Comparison of ENCODE assay signal across 14 cellular contexts in the genomic region with DNA sequence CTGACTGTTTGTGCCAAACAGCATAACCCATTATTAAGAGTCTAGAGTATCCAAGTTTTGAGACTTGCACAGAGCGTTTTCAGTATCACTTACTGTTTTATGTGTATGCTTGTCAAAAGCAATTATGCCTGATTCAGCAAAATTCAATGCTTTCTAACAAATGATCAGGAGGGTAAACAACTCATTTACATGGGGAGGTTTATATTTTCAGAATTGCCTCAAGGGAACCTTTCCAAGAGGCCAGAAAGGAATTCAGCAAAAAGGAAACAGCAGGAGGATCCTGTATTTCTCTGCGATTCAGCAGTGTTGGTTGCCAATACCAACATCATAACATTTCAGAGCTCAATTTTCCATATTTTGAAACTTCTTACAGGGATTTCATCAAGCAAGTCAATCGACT.
A peak's percentile ranks its signal among the peaks of the same experiment; 100 is the strongest.
DNase-seq lines count a peak whose midpoint lies in the region; ATAC-seq and TF ChIP-seq lines count a peak whose summit lies in the region.
"Had no signal": no experiment of that assay in that cellular context is flagged by ENCODE, and none has a peak within 500 bp of the region (broad histone marks: within the 10 kb centered on the region; RNA-seq: fewer than 3 reads in every experiment).

No MANE protein-coding gene starts in this region.

- intact Hi-C loops in right cardiac atrium (cut with DNase I): no loop called here
- intact Hi-C loops in adrenal gland (cut with DNase I): no loop called here

- H3K4ac ChIP-seq in trophoblast cell (ENCODE audit: low read depth, low read length): no peak overlapping the region

- DNase-seq in chondrocyte (ENCODE audit: low spot score) (no peak), right cardiac atrium (no peak), trophoblast cell (no peak), glutamatergic neuron (no peak), adrenal gland (no peak)
- DNase-seq in activated naive CD8-positive, alpha-beta T cell treated with anti-CD3 and anti-CD28 coated beads for 36 hours: no peak
- DNase-seq: activated CD4-positive, alpha-beta T cell treated with anti-CD3 and anti-CD28 coated beads, Interleukin-2, amount 10 ng/mL, durations not matched to agents 24 days and 14 days; aorta; NCI-H1092 had no signal

- H3K14ac ChIP-seq in trophoblast cell (ENCODE audit: low read length): no peak overlapping the region

- no peaks in the 10 kb centered on the region for H3K27me3 ChIP-seq in right cardiac atrium (ENCODE audit: control insufficient read depth, insufficient read depth)
- no peaks in the 10 kb centered on the region for H3K27me3 ChIP-seq in subcutaneous abdominal adipose tissue (ENCODE audit: control insufficient read depth in 5 of 5, insufficient read depth in 4 of 5, low read length in 5 of 5)
- H3K27me3 ChIP-seq in trophoblast cell (ENCODE audit: insufficient read depth, low read length): no peaks in the 10 kb centered on the region
- no peaks in the 10 kb centered on the region for H3K27me3 ChIP-seq in adrenal gland

- no peak overlapping the region for H2AFZ ChIP-seq in trophoblast cell (ENCODE audit: insufficient read depth, low read length, poor library complexity)

- H3K79me1 ChIP-seq in trophoblast cell (ENCODE audit: low read length): peaks cover 2% of the 10 kb centered on the region

- no peak overlapping the region for H3K4me3 ChIP-seq in right cardiac atrium (ENCODE audit: low read length)
- peak overlapping the region in 1 of 5 donors; percentile 23 for H3K4me3 ChIP-seq in subcutaneous abdominal adipose tissue (ENCODE audit: low read depth in 1 of 5, low read length in 5 of 5)
- H3K4me3 ChIP-seq in trophoblast cell (ENCODE audit: low read depth, low read length): no peak overlapping the region
- no peak overlapping the region for H3K4me3 ChIP-seq in adrenal gland

- H3K9me3 ChIP-seq in right cardiac atrium (ENCODE audit: control insufficient read depth, low read length): no peaks in the 10 kb centered on the region
- peaks cover 3 to 8% (median 4%) of the 10 kb centered on the region in 5 donors for H3K9me3 ChIP-seq in subcutaneous abdominal adipose tissue (ENCODE audit: control insufficient read depth in 5 of 5, low read length in 5 of 5)
- peaks cover 2% of the 10 kb centered on the region for H3K9me3 ChIP-seq in trophoblast cell (ENCODE audit: insufficient read depth, low read depth, low read length)
- H3K9me3 ChIP-seq in adrenal gland (replicated peaks in 1 of 3): no peaks in the 10 kb centered on the region

- H3K9ac ChIP-seq in subcutaneous abdominal adipose tissue (ENCODE audit: low read length in 5 of 5) (no peak overlapping the region), trophoblast cell (ENCODE audit: low read length) (no peak overlapping the region)

- H3K27ac Mint-ChIP-seq in chondrocyte (ENCODE audit: unreplicated experiment) (peak overlapping the region; percentile 97), glutamatergic neuron (ENCODE audit: unreplicated experiment) (no peak overlapping the region)
- no peak overlapping the region for H3K27ac Mint-ChIP-seq in activated naive CD8-positive, alpha-beta T cell treated with anti-CD3 and anti-CD28 coated beads for 36 hours
- H3K27ac Mint-ChIP-seq: activated CD4-positive, alpha-beta T cell treated with anti-CD3 and anti-CD28 coated beads, Interleukin-2, amount 10 ng/mL, durations not matched to agents 24 days and 14 days; activated T-helper 1 cell treated with anti-CD3 and anti-CD28 coated beads, Interleukin-12 subunit alpha, Interleukin-12 subunit beta, Interleukin-2, Interleukin-4 antibody, amounts not matched to agents 30 ng/mL and 10 ng/mL and 1 ng/mL, durations not matched to agents 14 hours and 24 hours and 36 hours had no signal

- H3K79me2 ChIP-seq in trophoblast cell (ENCODE audit: control insufficient read depth, insufficient read depth, low read length, poor library complexity): no peaks in the 10 kb centered on the region

- no peak overlapping the region for H4K8ac ChIP-seq in trophoblast cell (ENCODE audit: low read depth, low read length)

- H3K36me3 Mint-ChIP-seq in chondrocyte (ENCODE audit: low read depth) (peaks cover 8% of the 10 kb centered on the region), glutamatergic neuron (ENCODE audit: unreplicated experiment) (no peaks in the 10 kb centered on the region)
- peaks cover 3% of the 10 kb centered on the region for H3K36me3 Mint-ChIP-seq in activated naive CD8-positive, alpha-beta T cell treated with anti-CD3 and anti-CD28 coated beads for 36 hours

- H3K4me1 ChIP-seq in right cardiac atrium (ENCODE audit: control insufficient read depth, insufficient read depth, low read length) (no peaks in the 10 kb centered on the region), subcutaneous abdominal adipose tissue (ENCODE audit: control insufficient read depth in 5 of 5, insufficient read depth in 5 of 5, low read length in 5 of 5) (peaks cover 0 to 26% (median 18%) of the 10 kb centered on the region in 5 donors), trophoblast cell (ENCODE audit: control insufficient read depth in 1 of 2, insufficient read depth in 2 of 2, low read length in 2 of 2) (no peaks in the 10 kb centered on the region), adrenal gland (replicated peaks in 1 of 2) (peaks cover 11 to 15% of the 10 kb centered on the region in 2 donors)

- no peak overlapping the region for H2AK5ac ChIP-seq in trophoblast cell (ENCODE audit: low read length)

- ATAC-seq in HG03354 (IDR thresholded peaks at IDR 0.05; ENCODE audit: poor library complexity, severe bottlenecking, unreplicated experiment) (peak; percentile 38), right cardiac atrium (no peak)
- ATAC-seq: left lobe of liver had no signal

- H2BK12ac ChIP-seq in trophoblast cell (ENCODE audit: low read length): no peak overlapping the region

- H3K4me3 Mint-ChIP-seq in chondrocyte (ENCODE audit: unreplicated experiment): peak overlapping the region; percentile 39
- no peak overlapping the region for H3K4me3 Mint-ChIP-seq in activated naive CD8-positive, alpha-beta T cell treated with anti-CD3 and anti-CD28 coated beads for 36 hours
- H3K4me3 Mint-ChIP-seq in glutamatergic neuron (ENCODE audit: unreplicated experiment): no peak overlapping the region
- H3K4me3 Mint-ChIP-seq: activated CD4-positive, alpha-beta T cell treated with anti-CD3 and anti-CD28 coated beads, Interleukin-2, amount 10 ng/mL, durations not matched to agents 24 days and 14 days; activated T-helper 1 cell treated with anti-CD3 and anti-CD28 coated beads, Interleukin-12 subunit alpha, Interleukin-12 subunit beta, Interleukin-2, Interleukin-4 antibody, amounts not matched to agents 30 ng/mL and 10 ng/mL and 1 ng/mL, durations not matched to agents 14 hours and 24 hours and 36 hours; neural crest cell had no signal

- 32% methylated on average over 3 of the region's 3 CpGs for WGBS in right cardiac atrium
- no CpG with 5 or more reads among the region's 3 CpGs for WGBS in trophoblast cell (ENCODE audit: extremely low coverage, insufficient coverage, insufficient read length)
- 43 to 59% (median 48%) methylated on average over 3 of the region's 3 CpGs for WGBS in adrenal gland, 4 donors

- H3K18ac ChIP-seq in trophoblast cell (ENCODE audit: low read length): no peak overlapping the region

- H3K23ac ChIP-seq in trophoblast cell (ENCODE audit: low read length): no peak overlapping the region

- H3K4me1 Mint-ChIP-seq in chondrocyte (ENCODE audit: low read depth) (peaks cover 42% of the 10 kb centered on the region), glutamatergic neuron (ENCODE audit: low read depth, unreplicated experiment) (no peaks in the 10 kb centered on the region)
- H3K4me1 Mint-ChIP-seq in activated naive CD8-positive, alpha-beta T cell treated with anti-CD3 and anti-CD28 coated beads for 36 hours: no peaks in the 10 kb centered on the region
- H3K4me1 Mint-ChIP-seq: activated CD4-positive, alpha-beta T cell treated with anti-CD3 and anti-CD28 coated beads, Interleukin-2, amount 10 ng/mL, durations not matched to agents 24 days and 14 days; neural crest cell had no signal

- no peak overlapping the region for H2BK5ac ChIP-seq in trophoblast cell (ENCODE audit: low read depth, low read length, poor library complexity)

- H3K9me3 Mint-ChIP-seq in chondrocyte (ENCODE audit: low read depth): peaks cover 23% of the 10 kb centered on the region
- H3K9me3 Mint-ChIP-seq in activated naive CD8-positive, alpha-beta T cell treated with anti-CD3 and anti-CD28 coated beads for 36 hours: peaks cover 17% of the 10 kb centered on the region
- H3K9me3 Mint-ChIP-seq in glutamatergic neuron (ENCODE audit: unreplicated experiment): no peaks in the 10 kb centered on the region
- H3K9me3 Mint-ChIP-seq: activated CD4-positive, alpha-beta T cell treated with anti-CD3 and anti-CD28 coated beads, Interleukin-2, amount 10 ng/mL, durations not matched to agents 24 days and 14 days had no signal

- H3K4me2 ChIP-seq in trophoblast cell (ENCODE audit: low read length): no peak overlapping the region

- H3K36me3 ChIP-seq in subcutaneous abdominal adipose tissue (ENCODE audit: control insufficient read depth in 5 of 5, insufficient read depth in 5 of 5, low read length in 5 of 5): no peaks in the 10 kb centered on the region
- no peaks in the 10 kb centered on the region for H3K36me3 ChIP-seq in trophoblast cell (ENCODE audit: control insufficient read depth in 1 of 2, insufficient read depth in 2 of 2, low read length in 2 of 2)
- no peaks in the 10 kb centered on the region for H3K36me3 ChIP-seq in adrenal gland (replicated peaks in 1 of 2)

- no peak for TF ChIP-seq POLR2A in adrenal gland (IDR thresholded peaks at IDR 0.05)

- peak overlapping the region; percentile 10 for H3K27ac ChIP-seq in right cardiac atrium (ENCODE audit: low read length)
- H3K27ac ChIP-seq in subcutaneous abdominal adipose tissue (ENCODE audit: low read depth, low read length): peak overlapping the region; percentile 24
- H3K27ac ChIP-seq in trophoblast cell (ENCODE audit: low read depth, low read length): no peak overlapping the region
- peak overlapping the region in 2 of 5 donors; percentile 10 to 49 for H3K27ac ChIP-seq in adrenal gland

- no peak for TF ChIP-seq CTCF in chondrocyte (IDR thresholded peaks at IDR 0.05)
- TF ChIP-seq CTCF in glutamatergic neuron (IDR thresholded peaks at IDR 0.05; ENCODE audit: partially characterized antibody, unreplicated experiment): no peak
- no peak for TF ChIP-seq CTCF in adrenal gland (IDR thresholded peaks at IDR 0.05)

- no peak overlapping the region for H4K12ac ChIP-seq in trophoblast cell (ENCODE audit: low read depth, low read length)

- no peak overlapping the region for H4K91ac ChIP-seq in trophoblast cell (ENCODE audit: low read depth, low read length)

- no peak overlapping the region for H2BK120ac ChIP-seq in trophoblast cell (ENCODE audit: insufficient read depth, low read length, poor library complexity)

- H3K27me3 Mint-ChIP-seq in chondrocyte (ENCODE audit: low read depth) (no peaks in the 10 kb centered on the region), glutamatergic neuron (ENCODE audit: unreplicated experiment) (no peaks in the 10 kb centered on the region)
- H3K27me3 Mint-ChIP-seq in activated naive CD8-positive, alpha-beta T cell treated with anti-CD3 and anti-CD28 coated beads for 36 hours: no peaks in the 10 kb centered on the region
